ENCODE assay signal across 8 cellular contexts in genomic region chr1:214123061-214123784, GRCh38.
A peak's percentile ranks its signal among the peaks of the same experiment; 100 is the strongest.
DNase-seq lines count a peak whose midpoint lies in the region; ATAC-seq and TF ChIP-seq lines count a peak whose summit lies in the region.

No MANE protein-coding gene starts in this region.

- no peak overlapping the region for H3K27ac ChIP-seq in cardiac muscle cell
- no peak overlapping the region for H3K27ac ChIP-seq in psoas muscle

- peak; percentile 64 for TF ChIP-seq CTCF in cardiac muscle cell (IDR thresholded peaks at IDR 0.05; ENCODE audit: low read depth, low read length)
- peak; percentile 60 for TF ChIP-seq CTCF in psoas muscle (IDR thresholded peaks at IDR 0.05)

- ATAC-seq in GM18502 (IDR thresholded peaks at IDR 0.05; ENCODE audit: poor library complexity, unreplicated experiment) (peak; percentile 85), HG03196 (IDR thresholded peaks at IDR 0.05; ENCODE audit: unreplicated experiment) (peak; percentile 64), psoas muscle (peak; percentile 70 to 92 (median 82)), HG03457 (IDR thresholded peaks at IDR 0.05; ENCODE audit: unreplicated experiment) (no peak)

- H3K9me3 ChIP-seq in cardiac muscle cell (ENCODE audit: low read depth) (no peaks in the 10 kb centered on the region), psoas muscle (no peaks in the 10 kb centered on the region)

- WGBS in psoas muscle, 3 donors, result 3 to 12% (median 8%) methylated on average over 7 of the region's 7 CpGs

- H3K4me1 ChIP-seq in cardiac muscle cell (ENCODE audit: low read depth), result peaks cover 9% of the 10 kb centered on the region
- H3K4me1 ChIP-seq in psoas muscle, result no peaks in the 10 kb centered on the region

- no peaks in the 10 kb centered on the region for H3K36me3 ChIP-seq in cardiac muscle cell
- no peaks in the 10 kb centered on the region for H3K36me3 ChIP-seq in psoas muscle (ENCODE audit: insufficient read depth in 1 of 2, low read depth in 1 of 2)

- H3K27me3 ChIP-seq in cardiac muscle cell, result no peaks in the 10 kb centered on the region
- H3K27me3 ChIP-seq in psoas muscle (ENCODE audit: insufficient read depth in 3 of 3, low read length in 2 of 3), result no peaks in the 10 kb centered on the region

- DNase-seq in AG08396 (ENCODE audit: low spot score) (peak; percentile 67), NCI-H2227 (lab: John Stamatoyannopoulos, UW; ENCODE audit: unreplicated experiment) (peak; percentile 80), cardiac muscle cell (ENCODE audit: low read depth in 1 of 2, low spot score in 1 of 2) (peak; percentile 79 to 82), psoas muscle (no peak)
- DNase-seq in activated naive CD4-positive, alpha-beta T cell treated with anti-CD3 and anti-CD28 coated beads, Interleukin-2, amount 50 U/mL, for 16 hours, result peak; percentile 17

- H3K4me3 ChIP-seq in cardiac muscle cell, result no peak overlapping the region
- no peak overlapping the region for H3K4me3 ChIP-seq in psoas muscle

- intact Hi-C loops in psoas muscle (cut with DNase I), result loop anchor here (1.0 to 10.0 kb wide), 4 partner anchors 138 to 878 kb away; partner anchors contain the start of gene PROX1 (in 1 of the 2)

Comparison
In these comparisons a context has a peak if more than half of its experiments do, and no peak if none do; other contexts are left out.
1. DNase-seq: peak in AG08396 (single experiment), NCI-H2227 (single experiment), activated naive CD4-positive, alpha-beta T cell treated with anti-CD3 and anti-CD28 coated beads, Interleukin-2, amount 50 U/mL, for 16 hours (single experiment) and cardiac muscle cell (2 of 2); none in psoas muscle (0 of 2).